In the genomic region with DNA sequence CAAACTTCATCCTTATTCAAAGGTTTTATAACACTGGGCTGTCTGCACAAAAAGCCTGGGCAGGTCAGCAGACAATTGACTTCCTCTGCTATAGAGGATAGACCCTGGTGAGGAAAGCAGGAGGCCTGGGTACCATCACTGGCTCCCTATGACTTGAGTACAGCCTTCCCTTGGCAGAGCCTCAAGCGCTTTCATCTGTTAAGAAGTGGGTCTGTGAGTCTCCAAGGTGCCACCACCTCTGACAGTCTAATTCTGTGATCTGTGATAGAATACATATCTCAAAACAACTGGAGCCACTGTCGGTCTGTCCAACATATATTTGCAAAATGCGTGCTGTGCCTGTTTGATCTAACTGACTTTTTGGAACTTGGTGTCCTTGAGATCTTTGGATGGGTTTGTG, we compare ENCODE assay signal across 28 cellular contexts. TPM values are rescaled to one million over a fixed set of nuclear protein-coding genes. Genes with fewer than 3 reads are reported as not detected.
DNase-seq lines count a peak whose midpoint lies in the region; ATAC-seq and TF ChIP-seq lines count a peak whose summit lies in the region.
"Had no signal": no experiment of that assay in that cellular context is flagged by ENCODE, and none has a peak within 500 bp of the region (broad histone marks: within the 10 kb centered on the region; RNA-seq: fewer than 3 reads in every experiment).

No MANE protein-coding gene starts in this region.

- H3K4me3 Mint-ChIP-seq in activated naive CD4-positive, alpha-beta T cell treated with anti-CD3 and anti-CD28 coated beads for 36 hours: no peak overlapping the region
- H3K4me3 Mint-ChIP-seq in HFFc6 (no peak overlapping the region), activated B cell treated with CpG ODN at 0.5 μM for 24 hours (no peak overlapping the region), MCF 10A (ENCODE audit: unreplicated experiment) (no peak overlapping the region)
- peak overlapping the region; percentile 49 for H3K4me3 Mint-ChIP-seq in stimulated activated memory B cell treated with anti-CD40 and anti-IgM and Interleukin-4, amounts not matched to agents 10 μg/mL and 1 μg/mL and 100 μg/mL, for 72 hours

- TF ChIP-seq CTCF in HFFc6 (IDR thresholded peaks at IDR 0.05): no peak
- TF ChIP-seq CTCF in activated B cell treated with CpG ODN at 0.5 μM for 24 hours (IDR thresholded peaks at IDR 0.05): no peak
- TF ChIP-seq CTCF in MCF 10A (IDR thresholded peaks at IDR 0.05; ENCODE audit: unreplicated experiment): no peak

- H3K27ac Mint-ChIP-seq in activated naive CD4-positive, alpha-beta T cell treated with anti-CD3 and anti-CD28 coated beads for 36 hours: peak overlapping the region; percentile 11
- H3K27ac Mint-ChIP-seq in HFFc6 (peak overlapping the region; percentile 57), activated B cell treated with CpG ODN at 0.5 μM for 24 hours (peak overlapping the region; percentile 68), MCF 10A (ENCODE audit: low read depth, unreplicated experiment) (no peak overlapping the region)
- no peak overlapping the region for H3K27ac Mint-ChIP-seq in stimulated activated memory B cell treated with anti-CD40 and anti-IgM and Interleukin-4, amounts not matched to agents 10 μg/mL and 1 μg/mL and 100 μg/mL, for 72 hours

- intact Hi-C loops in activated naive CD4-positive, alpha-beta T cell treated with anti-CD3 and anti-CD28 coated beads for 36 hours (cut with micrococcal nuclease): loop anchor here (10.0 kb wide), 1 partner anchor 1041 kb away; the partner anchor contains the start of gene TMEM245
- intact Hi-C loops in activated B cell treated with CpG ODN at 0.5 μM for 24 hours (cut with micrococcal nuclease) (no loop called here), MCF 10A (cut with micrococcal nuclease) (no loop called here)

- POLR2A ChIA-PET in activated B cell treated with CpG ODN at 0.5 μM for 24 hours (lab: Charles Lee): no interaction called here
- POLR2A ChIA-PET in MCF 10A (lab: Yijun Ruan, JAX): no interaction called here

- no peaks in the 10 kb centered on the region for H3K9me3 Mint-ChIP-seq in activated naive CD4-positive, alpha-beta T cell treated with anti-CD3 and anti-CD28 coated beads for 36 hours
- H3K9me3 Mint-ChIP-seq in HFFc6: no peaks in the 10 kb centered on the region
- H3K9me3 Mint-ChIP-seq in activated B cell treated with CpG ODN at 0.5 μM for 24 hours: no peaks in the 10 kb centered on the region
- H3K9me3 Mint-ChIP-seq in stimulated activated memory B cell treated with anti-CD40 and anti-IgM and Interleukin-4, amounts not matched to agents 10 μg/mL and 1 μg/mL and 100 μg/mL, for 72 hours: no peaks in the 10 kb centered on the region
- no peaks in the 10 kb centered on the region for H3K9me3 Mint-ChIP-seq in MCF 10A (ENCODE audit: unreplicated experiment)
- H3K9me3 Mint-ChIP-seq: CD4-positive, alpha-beta memory T cell had no signal

- H3K27me3 Mint-ChIP-seq in activated naive CD4-positive, alpha-beta T cell treated with anti-CD3 and anti-CD28 coated beads for 36 hours (ENCODE audit: low read depth): no peaks in the 10 kb centered on the region
- H3K27me3 Mint-ChIP-seq in HFFc6 (ENCODE audit: insufficient read depth) (peaks cover 9% of the 10 kb centered on the region), activated B cell treated with CpG ODN at 0.5 μM for 24 hours (no peaks in the 10 kb centered on the region), MCF 10A (ENCODE audit: insufficient read depth, unreplicated experiment) (no peaks in the 10 kb centered on the region)
- H3K27me3 Mint-ChIP-seq in stimulated activated memory B cell treated with anti-CD40 and anti-IgM and Interleukin-4, amounts not matched to agents 10 μg/mL and 1 μg/mL and 100 μg/mL, for 72 hours: no peaks in the 10 kb centered on the region
- H3K27me3 Mint-ChIP-seq: CD4-positive, alpha-beta memory T cell; naive B cell had no signal

- CTCF ChIA-PET in activated naive CD4-positive, alpha-beta T cell treated with anti-CD3 and anti-CD28 coated beads for 36 hours (lab: Charles Lee): interaction anchor here (0.8 kb wide), 1 partner anchor 28 kb away, joined by 3 read pairs; no protein-coding TSS in a partner anchor
- CTCF ChIA-PET in activated B cell treated with CpG ODN at 0.5 μM for 24 hours (lab: Charles Lee) (no interaction called here), MCF 10A (lab: Yijun Ruan, JAX) (no interaction called here)

- H3K36me3 Mint-ChIP-seq in activated naive CD4-positive, alpha-beta T cell treated with anti-CD3 and anti-CD28 coated beads for 36 hours (ENCODE audit: low read depth): peaks cover 18% of the 10 kb centered on the region
- H3K36me3 Mint-ChIP-seq in HFFc6 (ENCODE audit: low read depth) (peaks cover 20% of the 10 kb centered on the region), activated B cell treated with CpG ODN at 0.5 μM for 24 hours (ENCODE audit: low read depth) (peaks cover 85% of the 10 kb centered on the region), MCF 10A (ENCODE audit: insufficient read depth, unreplicated experiment) (peaks cover 28% of the 10 kb centered on the region)
- H3K36me3 Mint-ChIP-seq in stimulated activated memory B cell treated with anti-CD40 and anti-IgM and Interleukin-4, amounts not matched to agents 10 μg/mL and 1 μg/mL and 100 μg/mL, for 72 hours: peaks cover 87% of the 10 kb centered on the region

- no peak for ATAC-seq in activated B cell treated with CpG ODN at 0.5 μM for 24 hours (ENCODE audit: low read depth)
- no peak for ATAC-seq in stimulated activated memory B cell treated with anti-CD40 and anti-IgM and Interleukin-4, amounts not matched to agents 10 μg/mL and 1 μg/mL and 100 μg/mL, for 72 hours
- ATAC-seq: pancreas, PC-3, sciatic nerve had no signal

- peaks cover 46% of the 10 kb centered on the region for H3K4me1 Mint-ChIP-seq in activated naive CD4-positive, alpha-beta T cell treated with anti-CD3 and anti-CD28 coated beads for 36 hours (ENCODE audit: low read depth)
- H3K4me1 Mint-ChIP-seq in HFFc6 (ENCODE audit: low read depth) (peaks cover 87% of the 10 kb centered on the region), activated B cell treated with CpG ODN at 0.5 μM for 24 hours (peaks cover 99% of the 10 kb centered on the region), MCF 10A (ENCODE audit: insufficient read depth, unreplicated experiment) (no peaks in the 10 kb centered on the region)
- peaks cover 100% of the 10 kb centered on the region for H3K4me1 Mint-ChIP-seq in stimulated activated memory B cell treated with anti-CD40 and anti-IgM and Interleukin-4, amounts not matched to agents 10 μg/mL and 1 μg/mL and 100 μg/mL, for 72 hours

- BruUV-seq in MCF 10A (replicated peaks; lab: Mats Ljungman, UMichigan): no TSS peak

- no peak for DNase-seq in activated naive CD4-positive, alpha-beta T cell treated with anti-CD3 and anti-CD28 coated beads for 36 hours
- DNase-seq in activated naive CD4-positive, alpha-beta T cell treated with Interleukin-2 at 50 U/mL for 16 hours: no peak
- no peak for DNase-seq in HFFc6
- no peak for DNase-seq in activated B cell treated with CpG ODN at 0.5 μM for 24 hours
- no peak for DNase-seq in C1 segment of cervical spinal cord (lab: John Stamatoyannopoulos, UW)
- no peak for DNase-seq in MCF 10A (ENCODE audit: unreplicated experiment)
- DNase-seq in hypothalamus (lab: John Stamatoyannopoulos, UW): no peak
- DNase-seq: activated gamma-delta T cell; anterior cingulate cortex; CD4-positive, alpha-beta memory T cell; DMS153; effector CD8-positive, alpha-beta T cell; GF-D8; IMR-90; mammary epithelial cell; naive B cell; NCI-H748 treated with DMSO at 0.1 percent for 48 hours; pancreas; PC-3; stimulated activated CD4-positive, alpha-beta T cell treated with anti-CD3 and anti-CD28 coated beads, Interleukin-15, amount 100 ng/mL, for 24 hours; T1000 had no signal

RNA-seq across cellular contexts. Expression of gene C9orf152, which starts 52.2 kb away (rescaled TPM):
- not detected for total RNA-seq in activated naive CD4-positive, alpha-beta T cell treated with anti-CD3 and anti-CD28 coated beads for 36 hours
- total RNA-seq in HFFc6 (2021; fragmentation: NEBNext Ultra II Directional; extraction: Animal tissue kit (Norgen Biotek cat#: 25700)): not detected
- total RNA-seq in activated B cell treated with CpG ODN at 0.5 μM for 24 hours (not detected in 2 replicates), MCF 10A (2022) (not detected in 2 replicates)
- total RNA-seq: CD4-positive, alpha-beta memory T cell; chondrocyte; esophagus muscularis mucosa; IMR-90; kidney epithelial cell; mammary epithelial cell; sciatic nerve; SJSA1; temporal lobe had no signal

Comparison
In these comparisons a context has a peak if more than half of its experiments do, and no peak if none do; other contexts are left out.
1. H3K27ac Mint-ChIP-seq: peak in activated naive CD4-positive, alpha-beta T cell treated with anti-CD3 and anti-CD28 coated beads for 36 hours (single experiment), HFFc6 (single experiment) and activated B cell treated with CpG ODN at 0.5 μM for 24 hours (single experiment); none in stimulated activated memory B cell treated with anti-CD40 and anti-IgM and Interleukin-4, amounts not matched to agents 10 μg/mL and 1 μg/mL and 100 μg/mL, for 72 hours (single experiment) and MCF 10A (single experiment).